ENCODE assay signal across 17 cellular contexts in genomic region chr9:91102269-91102668, GRCh38.
A peak's percentile ranks its signal among the peaks of the same experiment; 100 is the strongest.
DNase-seq lines count a peak whose midpoint lies in the region; ATAC-seq lines count a peak whose summit lies in the region.
"Had no signal": no experiment of that assay in that cellular context is flagged by ENCODE, and none has a peak within 500 bp of the region (broad histone marks: within the 10 kb centered on the region; RNA-seq: fewer than 3 reads in every experiment).

No MANE protein-coding gene starts in this region.

- intact Hi-C loops in CD4-positive, alpha-beta memory T cell (cut with micrococcal nuclease): loop anchor here (5.0 kb wide), 2 partner anchors 260 to 320 kb away; partner anchors contain the start of genes AUH and NFIL3
- intact Hi-C loops in naive thymus-derived CD4-positive, alpha-beta T cell (cut with micrococcal nuclease): loop anchor here (1.0 to 10.0 kb wide), 3 partner anchors 49 to 67 kb away; no protein-coding TSS in a partner anchor

- CTCF ChIA-PET in activated CD8-positive, alpha-beta memory T cell treated with anti-CD3 and anti-CD28 coated beads, Interleukin-2, amount 10 ng/mL, durations not matched to agents 7 days and 5 days (lab: Charles Lee): interaction anchor here (0.7 to 4.3 kb wide), 13 partner anchors 11 to 151 kb away, joined by 3 to 30 read pairs (median 5); no protein-coding TSS in a partner anchor
- CTCF ChIA-PET in CD4-positive, alpha-beta memory T cell (lab: Charles Lee; ENCODE audit: partially characterized antibody): interaction anchor here (0.8 to 1.4 kb wide), 3 partner anchors 13 to 259 kb away, joined by 3 to 4 read pairs (median 4); no protein-coding TSS in a partner anchor
- CTCF ChIA-PET in naive thymus-derived CD4-positive, alpha-beta T cell (lab: Charles Lee): interaction anchor here (0.7 kb wide), 1 partner anchor 10 kb away, joined by 3 read pairs; no protein-coding TSS in a partner anchor

- H3K4me1 Mint-ChIP-seq in activated CD8-positive, alpha-beta memory T cell treated with anti-CD3 and anti-CD28 coated beads, Interleukin-2, amount 10 ng/mL, durations not matched to agents 7 days and 5 days: peaks cover 68% of the 10 kb centered on the region
- H3K4me1 Mint-ChIP-seq in CD4-positive, alpha-beta memory T cell: peaks cover 25 to 40% (median 32%) of the 10 kb centered on the region in 4 donors
- peaks cover 37% of the 10 kb centered on the region for H3K4me1 Mint-ChIP-seq in activated T-helper 17 cell treated with anti-CD3 and anti-CD28 coated beads, Interleukin-2, amount 50 U/mL, for 72 hours
- H3K4me1 Mint-ChIP-seq in naive thymus-derived CD4-positive, alpha-beta T cell: peaks cover 27 to 61% (median 36%) of the 10 kb centered on the region in 7 donors

- ATAC-seq in activated CD8-positive, alpha-beta memory T cell treated with anti-CD3 and anti-CD28 coated beads, Interleukin-2, amount 10 ng/mL, durations not matched to agents 7 days and 5 days: no peak
- ATAC-seq in activated T-helper 17 cell treated with anti-CD3 and anti-CD28 coated beads, Interleukin-2, amount 50 U/mL, for 72 hours (replicated peaks): no peak
- ATAC-seq in naive thymus-derived CD4-positive, alpha-beta T cell: no peak
- no peak for ATAC-seq in HG03159 (IDR thresholded peaks at IDR 0.05; ENCODE audit: unreplicated experiment)
- ATAC-seq: esophagus mucosa, left lobe of liver, upper lobe of right lung had no signal

- peaks cover 39% of the 10 kb centered on the region for H3K4me1 ChIP-seq in CD4-positive, alpha-beta memory T cell (ENCODE audit: insufficient read depth, low read length)
- peaks cover 32 to 34% of the 10 kb centered on the region in 2 donors for H3K4me1 ChIP-seq in naive thymus-derived CD4-positive, alpha-beta T cell (ENCODE audit: control insufficient read depth in 2 of 2, insufficient read depth in 2 of 2, low read length in 2 of 2)

- H3K4me3 ChIP-seq in CD4-positive, alpha-beta memory T cell (ENCODE audit: low read length in 2 of 2): no peak overlapping the region
- H3K4me3 ChIP-seq in naive thymus-derived CD4-positive, alpha-beta T cell (ENCODE audit: low read length): no peak overlapping the region
- H3K4me3 ChIP-seq: breast epithelium, upper lobe of right lung had no signal

- POLR2A ChIA-PET in CD4-positive, alpha-beta memory T cell (lab: Charles Lee; ENCODE audit: partially characterized antibody): interaction anchor here (0.6 to 1.3 kb wide), 4 partner anchors 45 to 342 kb away, joined by 3 to 7 read pairs (median 4); partner anchors contain the start of gene AUH
- POLR2A ChIA-PET in naive thymus-derived CD4-positive, alpha-beta T cell (lab: Charles Lee): interaction anchor here (0.6 kb wide), 1 partner anchor 103 kb away, joined by 3 read pairs; no protein-coding TSS in a partner anchor

- no peak overlapping the region for H3K27ac ChIP-seq in CD4-positive, alpha-beta memory T cell (ENCODE audit: low read depth, low read length)
- no peak overlapping the region for H3K27ac ChIP-seq in naive thymus-derived CD4-positive, alpha-beta T cell (ENCODE audit: low read depth, low read length)
- H3K27ac ChIP-seq: neutrophil, RWPE1, upper lobe of right lung had no signal

- H3K27me3 Mint-ChIP-seq in activated CD8-positive, alpha-beta memory T cell treated with anti-CD3 and anti-CD28 coated beads, Interleukin-2, amount 10 ng/mL, durations not matched to agents 7 days and 5 days: no peaks in the 10 kb centered on the region
- H3K27me3 Mint-ChIP-seq in CD4-positive, alpha-beta memory T cell: peaks cover 3 to 5% of the 10 kb centered on the region in 2 donors
- peaks cover 1% of the 10 kb centered on the region for H3K27me3 Mint-ChIP-seq in activated T-helper 17 cell treated with anti-CD3 and anti-CD28 coated beads, Interleukin-2, amount 50 U/mL, for 72 hours
- H3K27me3 Mint-ChIP-seq in naive thymus-derived CD4-positive, alpha-beta T cell: peaks cover 0 to 19% (median 2%) of the 10 kb centered on the region in 5 donors

- no peaks in the 10 kb centered on the region for H3K36me3 ChIP-seq in CD4-positive, alpha-beta memory T cell (ENCODE audit: insufficient read depth, low read length)
- no peaks in the 10 kb centered on the region for H3K36me3 ChIP-seq in naive thymus-derived CD4-positive, alpha-beta T cell (ENCODE audit: control insufficient read depth in 2 of 3, insufficient read depth in 3 of 3, low read length in 3 of 3)
- H3K36me3 ChIP-seq: breast epithelium, neutrophil, upper lobe of right lung had no signal

- no peaks in the 10 kb centered on the region for H3K9me3 ChIP-seq in CD4-positive, alpha-beta memory T cell (ENCODE audit: control insufficient read depth in 1 of 2, low read length in 2 of 2)
- H3K9me3 ChIP-seq in naive thymus-derived CD4-positive, alpha-beta T cell (ENCODE audit: control insufficient read depth in 2 of 3, low read length in 3 of 3): no peaks in the 10 kb centered on the region
- H3K9me3 ChIP-seq: breast epithelium, neutrophil, upper lobe of right lung had no signal

- H3K27me3 ChIP-seq in CD4-positive, alpha-beta memory T cell (ENCODE audit: insufficient read depth, low read length): no peaks in the 10 kb centered on the region
- H3K27me3 ChIP-seq in naive thymus-derived CD4-positive, alpha-beta T cell (ENCODE audit: control insufficient read depth in 2 of 2, insufficient read depth in 2 of 2, low read length in 2 of 2): no peaks in the 10 kb centered on the region
- H3K27me3 ChIP-seq: breast epithelium, neutrophil, upper lobe of right lung had no signal

- no peaks in the 10 kb centered on the region for H3K9me3 Mint-ChIP-seq in activated CD8-positive, alpha-beta memory T cell treated with anti-CD3 and anti-CD28 coated beads, Interleukin-2, amount 10 ng/mL, durations not matched to agents 7 days and 5 days (ENCODE audit: low read depth)
- H3K9me3 Mint-ChIP-seq in CD4-positive, alpha-beta memory T cell: peaks cover 0 to 8% (median 0%) of the 10 kb centered on the region in 8 donors
- no peaks in the 10 kb centered on the region for H3K9me3 Mint-ChIP-seq in activated T-helper 17 cell treated with anti-CD3 and anti-CD28 coated beads, Interleukin-2, amount 50 U/mL, for 72 hours
- peaks cover 0 to 1% (median 0%) of the 10 kb centered on the region in 11 donors for H3K9me3 Mint-ChIP-seq in naive thymus-derived CD4-positive, alpha-beta T cell

- no peak for DNase-seq in activated CD8-positive, alpha-beta memory T cell treated with anti-CD3 and anti-CD28 coated beads, Interleukin-2, amount 10 ng/mL, durations not matched to agents 7 days and 5 days
- DNase-seq in activated CD8-positive, alpha-beta memory T cell treated with anti-CD3 and anti-CD28 coated beads, Interleukin-2, amount 50 U/mL, for 48 hours: no peak
- no peak for DNase-seq in CD4-positive, alpha-beta memory T cell
- DNase-seq in naive thymus-derived CD4-positive, alpha-beta T cell: no peak
- DNase-seq in NCI-H526 treated with DMSO at 0.1 percent for 48 hours (lab: John Stamatoyannopoulos, UW) (no peak), COR-L47 (lab: John Stamatoyannopoulos, UW) (no peak)
- DNase-seq: NCI-H1694 treated with DMSO at 0.1 percent for 48 hours, NCI-H345, retina, upper lobe of right lung had no signal

- H3K4me3 Mint-ChIP-seq in activated CD8-positive, alpha-beta memory T cell treated with anti-CD3 and anti-CD28 coated beads, Interleukin-2, amount 10 ng/mL, durations not matched to agents 7 days and 5 days: peak overlapping the region; percentile 64
- peak overlapping the region in 7 of 8 donors; percentile 2 to 81 (median 49) for H3K4me3 Mint-ChIP-seq in CD4-positive, alpha-beta memory T cell
- H3K4me3 Mint-ChIP-seq in activated T-helper 17 cell treated with anti-CD3 and anti-CD28 coated beads, Interleukin-2, amount 50 U/mL, for 72 hours: peak overlapping the region; percentile 75
- H3K4me3 Mint-ChIP-seq in naive thymus-derived CD4-positive, alpha-beta T cell: peak overlapping the region in 9 of 10 donors; percentile 44 to 82 (median 66)

- peak overlapping the region; percentile 90 for H3K27ac Mint-ChIP-seq in activated CD8-positive, alpha-beta memory T cell treated with anti-CD3 and anti-CD28 coated beads, Interleukin-2, amount 10 ng/mL, durations not matched to agents 7 days and 5 days
- peak overlapping the region; percentile 58 to 96 (median 84) for H3K27ac Mint-ChIP-seq in CD4-positive, alpha-beta memory T cell
- H3K27ac Mint-ChIP-seq in activated T-helper 17 cell treated with anti-CD3 and anti-CD28 coated beads, Interleukin-2, amount 50 U/mL, for 72 hours: peak overlapping the region; percentile 93
- peak overlapping the region in 7 of 9 donors; percentile 43 to 85 (median 78) for H3K27ac Mint-ChIP-seq in naive thymus-derived CD4-positive, alpha-beta T cell

- peaks cover 47% of the 10 kb centered on the region for H3K36me3 Mint-ChIP-seq in activated CD8-positive, alpha-beta memory T cell treated with anti-CD3 and anti-CD28 coated beads, Interleukin-2, amount 10 ng/mL, durations not matched to agents 7 days and 5 days
- H3K36me3 Mint-ChIP-seq in CD4-positive, alpha-beta memory T cell: peaks cover 0 to 3% of the 10 kb centered on the region in 2 donors
- H3K36me3 Mint-ChIP-seq in activated T-helper 17 cell treated with anti-CD3 and anti-CD28 coated beads, Interleukin-2, amount 50 U/mL, for 72 hours (ENCODE audit: low read depth): peaks cover 20% of the 10 kb centered on the region
- peaks cover 0 to 46% (median 0%) of the 10 kb centered on the region in 5 donors for H3K36me3 Mint-ChIP-seq in naive thymus-derived CD4-positive, alpha-beta T cell
